In genomic region chr17:36104601-36105000, GRCh38 we compare ENCODE assay signal across 17 cellular contexts. TPM values are rescaled to one million over a fixed set of nuclear protein-coding genes. Genes with fewer than 3 reads are reported as not detected.
DNase-seq lines count a peak whose midpoint lies in the region; ATAC-seq and TF ChIP-seq lines count a peak whose summit lies in the region.
"Had no signal": no experiment of that assay in that cellular context is flagged by ENCODE, and none has a peak within 500 bp of the region (broad histone marks: within the 10 kb centered on the region; RNA-seq: fewer than 3 reads in every experiment).

No MANE protein-coding gene starts in this region.

- peaks cover 0 to 5% (median 0%) of the 10 kb centered on the region in 11 experiments; a peak in 1 of 22 replicates for H3K36me3 ChIP-seq in BLaER1 treated with 17β-estradiol and CSF1 and Interleukin-3, amounts not matched to agents 10 nM and 100 nM
- H3K36me3 ChIP-seq in mucosa of descending colon (ENCODE audit: low read depth) = no peaks in the 10 kb centered on the region
- H3K36me3 ChIP-seq in trophoblast cell (ENCODE audit: control insufficient read depth in 1 of 2, insufficient read depth in 2 of 2, low read length in 2 of 2) = no peaks in the 10 kb centered on the region
- H3K36me3 ChIP-seq: adrenal gland, neural progenitor cell, SJCRH30 had no signal

- H3K18ac ChIP-seq in trophoblast cell (ENCODE audit: low read length) = no peak overlapping the region

- H3K4me3 ChIP-seq in BLaER1 treated with 17β-estradiol and CSF1 and Interleukin-3, amounts not matched to agents 10 nM and 100 nM = peak overlapping the region in 9 of 10 experiments; percentile 23 to 59 (median 41); a peak in 15 of 20 replicates
- H3K4me3 ChIP-seq in GM08714 (ENCODE audit: low read length) (peak overlapping the region; percentile 25; the same call in 1 of the 2 replicates), mucosa of descending colon (no peak overlapping the region), trophoblast cell (ENCODE audit: low read depth, low read length) (no peak overlapping the region)
- H3K4me3 ChIP-seq: adrenal gland, neural progenitor cell, SJCRH30, testis had no signal

- H3K27ac ChIP-seq in BLaER1 treated with 17β-estradiol and CSF1 and Interleukin-3, amounts not matched to agents 10 nM and 100 nM = peak overlapping the region; percentile 64 to 88 (median 74)
- H3K27ac ChIP-seq in trophoblast cell (ENCODE audit: low read depth, low read length) = no peak overlapping the region
- H3K27ac ChIP-seq: adrenal gland, neural progenitor cell, SJCRH30, testis had no signal

- H3K27ac Mint-ChIP-seq in activated T-helper 1 cell treated with anti-CD3 and anti-CD28 coated beads, Interleukin-12 subunit alpha, Interleukin-12 subunit beta, Interleukin-2, Interleukin-4 antibody, amounts not matched to agents 30 ng/mL and 10 ng/mL and 1 ng/mL, durations not matched to agents 14 hours and 24 hours and 36 hours = peak overlapping the region; percentile 89
- H3K27ac Mint-ChIP-seq: neural progenitor cell had no signal

- no peak overlapping the region for H2BK12ac ChIP-seq in trophoblast cell (ENCODE audit: low read length)

- H4K91ac ChIP-seq in trophoblast cell (ENCODE audit: low read depth, low read length) = no peak overlapping the region

- no peaks in the 10 kb centered on the region for H3K9me3 ChIP-seq in BLaER1 treated with 17β-estradiol and CSF1 and Interleukin-3, amounts not matched to agents 10 nM and 100 nM (replicated peaks in 1 of 11)
- H3K9me3 ChIP-seq in mucosa of descending colon = no peaks in the 10 kb centered on the region
- H3K9me3 ChIP-seq in trophoblast cell (ENCODE audit: insufficient read depth, low read depth, low read length) = no peaks in the 10 kb centered on the region
- H3K9me3 ChIP-seq: adrenal gland, SJCRH30, testis had no signal

- no peaks in the 10 kb centered on the region for H3K79me2 ChIP-seq in trophoblast cell (ENCODE audit: control insufficient read depth, insufficient read depth, low read length, poor library complexity)

- H3K4me2 ChIP-seq in BLaER1 treated with 17β-estradiol and CSF1 and Interleukin-3, amounts not matched to agents 10 nM and 100 nM = peak overlapping the region; percentile 77 to 95 (median 85)
- H3K4me2 ChIP-seq in trophoblast cell (ENCODE audit: low read length) = no peak overlapping the region
- H3K4me2 ChIP-seq: neural progenitor cell had no signal

- no peaks in the 10 kb centered on the region for H3K79me1 ChIP-seq in trophoblast cell (ENCODE audit: low read length)

- no peak overlapping the region for H2BK120ac ChIP-seq in trophoblast cell (ENCODE audit: insufficient read depth, low read length, poor library complexity)

- no peak for TF ChIP-seq CTCF in mucosa of descending colon (IDR thresholded peaks at IDR 0.05)

- H3K23ac ChIP-seq in trophoblast cell (ENCODE audit: low read length) = no peak overlapping the region

- H3K4me1 ChIP-seq in BLaER1 treated with 17β-estradiol and CSF1 and Interleukin-3, amounts not matched to agents 10 nM and 100 nM = peaks cover 45 to 82% (median 68%) of the 10 kb centered on the region in 10 experiments
- H3K4me1 ChIP-seq in mucosa of descending colon (ENCODE audit: low read depth) = no peaks in the 10 kb centered on the region
- no peaks in the 10 kb centered on the region for H3K4me1 ChIP-seq in trophoblast cell (ENCODE audit: control insufficient read depth in 1 of 2, insufficient read depth in 2 of 2, low read length in 2 of 2)
- H3K4me1 ChIP-seq: adrenal gland, neural progenitor cell, SJCRH30, testis had no signal

- no peak overlapping the region for H4K12ac ChIP-seq in trophoblast cell (ENCODE audit: low read depth, low read length)

- H2AFZ ChIP-seq in trophoblast cell (ENCODE audit: insufficient read depth, low read length, poor library complexity) = no peak overlapping the region
- H2AFZ ChIP-seq: neural progenitor cell had no signal

- no peaks in the 10 kb centered on the region for H3K27me3 ChIP-seq in BLaER1 treated with 17β-estradiol and CSF1 and Interleukin-3, amounts not matched to agents 10 nM and 100 nM
- no peaks in the 10 kb centered on the region for H3K27me3 ChIP-seq in trophoblast cell (ENCODE audit: insufficient read depth, low read length)
- H3K27me3 ChIP-seq: adrenal gland, neural progenitor cell, testis had no signal

- no peak overlapping the region for H4K8ac ChIP-seq in trophoblast cell (ENCODE audit: low read depth, low read length)

- H3K36me3 Mint-ChIP-seq in activated T-helper 1 cell treated with anti-CD3 and anti-CD28 coated beads, Interleukin-12 subunit alpha, Interleukin-12 subunit beta, Interleukin-2, Interleukin-4 antibody, amounts not matched to agents 30 ng/mL and 10 ng/mL and 1 ng/mL, durations not matched to agents 14 hours and 24 hours and 36 hours (ENCODE audit: low read depth) = peaks cover 8% of the 10 kb centered on the region
- H3K36me3 Mint-ChIP-seq: neural progenitor cell had no signal

- WGBS in trophoblast cell (ENCODE audit: extremely low coverage, insufficient coverage, insufficient read length) = no CpG with 5 or more reads among the region's 4 CpGs

- intact Hi-C loops in activated T-helper 1 cell treated with anti-CD3 and anti-CD28 coated beads, Interleukin-12 subunit alpha, Interleukin-12 subunit beta, Interleukin-2, Interleukin-4 antibody, amounts not matched to agents 30 ng/mL and 10 ng/mL and 1 ng/mL, durations not matched to agents 14 hours and 24 hours and 36 hours (cut with micrococcal nuclease) = no loop called here
- intact Hi-C loops in mucosa of descending colon (cut with DNase I, micrococcal nuclease) = no loop called here

- H3K9ac ChIP-seq in BLaER1 treated with 17β-estradiol and CSF1 and Interleukin-3, amounts not matched to agents 10 nM and 100 nM = peak overlapping the region; percentile 43 to 81 (median 72); a peak in 21 of 22 replicates
- H3K9ac ChIP-seq in trophoblast cell (ENCODE audit: low read length) = no peak overlapping the region
- H3K9ac ChIP-seq: neural progenitor cell had no signal

- no peak overlapping the region for H2BK5ac ChIP-seq in trophoblast cell (ENCODE audit: low read depth, low read length, poor library complexity)

- H3K14ac ChIP-seq in trophoblast cell (ENCODE audit: low read length) = no peak overlapping the region

- ATAC-seq in mucosa of descending colon (peak; percentile 16), GM18519 (IDR thresholded peaks at IDR 0.05; ENCODE audit: low FRiP score, unreplicated experiment) (no peak)

- H3K27me3 Mint-ChIP-seq in activated T-helper 1 cell treated with anti-CD3 and anti-CD28 coated beads, Interleukin-12 subunit alpha, Interleukin-12 subunit beta, Interleukin-2, Interleukin-4 antibody, amounts not matched to agents 30 ng/mL and 10 ng/mL and 1 ng/mL, durations not matched to agents 14 hours and 24 hours and 36 hours (ENCODE audit: insufficient read depth) = peaks cover 11% of the 10 kb centered on the region

- no peak for DNase-seq in activated T-helper 1 cell treated with anti-CD3 and anti-CD28 coated beads, Interleukin-12 subunit alpha, Interleukin-12 subunit beta, Interleukin-2, Interleukin-4 antibody, amounts not matched to agents 30 ng/mL and 10 ng/mL and 1 ng/mL, durations not matched to agents 14 hours and 24 hours and 36 hours (ENCODE audit: low spot score)
- no peak for DNase-seq in mucosa of descending colon
- no peak for DNase-seq in stimulated activated CD4-positive, alpha-beta T cell treated with anti-CD3 and anti-CD28 coated beads, Interleukin-15, amount 100 ng/mL, for 24 hours
- no peak for DNase-seq in trophoblast cell
- DNase-seq in NCI-H2227 treated with DMSO at 0.1 percent for 48 hours (lab: John Stamatoyannopoulos, UW) = no peak
- DNase-seq: adrenal gland; effector CD8-positive, alpha-beta T cell; NCI-H1436; NCI-H226; retina; SJCRH30; testis had no signal

- H4K20me1 ChIP-seq in BLaER1 treated with 17β-estradiol and CSF1 and Interleukin-3, amounts not matched to agents 10 nM and 100 nM = no peaks in the 10 kb centered on the region

- peak overlapping the region; percentile 88 for H3K4me3 Mint-ChIP-seq in activated T-helper 1 cell treated with anti-CD3 and anti-CD28 coated beads, Interleukin-12 subunit alpha, Interleukin-12 subunit beta, Interleukin-2, Interleukin-4 antibody, amounts not matched to agents 30 ng/mL and 10 ng/mL and 1 ng/mL, durations not matched to agents 14 hours and 24 hours and 36 hours
- H3K4me3 Mint-ChIP-seq: neural progenitor cell had no signal

- no peaks in the 10 kb centered on the region for H3K9me3 Mint-ChIP-seq in activated T-helper 1 cell treated with anti-CD3 and anti-CD28 coated beads, Interleukin-12 subunit alpha, Interleukin-12 subunit beta, Interleukin-2, Interleukin-4 antibody, amounts not matched to agents 30 ng/mL and 10 ng/mL and 1 ng/mL, durations not matched to agents 14 hours and 24 hours and 36 hours
- H3K9me3 Mint-ChIP-seq: neural progenitor cell had no signal

- no peak overlapping the region for H3K4ac ChIP-seq in trophoblast cell (ENCODE audit: low read depth, low read length)

- peaks cover 35% of the 10 kb centered on the region for H3K4me1 Mint-ChIP-seq in activated T-helper 1 cell treated with anti-CD3 and anti-CD28 coated beads, Interleukin-12 subunit alpha, Interleukin-12 subunit beta, Interleukin-2, Interleukin-4 antibody, amounts not matched to agents 30 ng/mL and 10 ng/mL and 1 ng/mL, durations not matched to agents 14 hours and 24 hours and 36 hours (ENCODE audit: low read depth)
- H3K4me1 Mint-ChIP-seq: neural progenitor cell had no signal

- no peak overlapping the region for H2AK5ac ChIP-seq in trophoblast cell (ENCODE audit: low read length)

RNA-seq across cellular contexts. Expression of gene CCL4, which starts 1.0 kb away (rescaled TPM):
- total RNA-seq in activated T-helper 1 cell treated with anti-CD3 and anti-CD28 coated beads, Interleukin-12 subunit alpha, Interleukin-12 subunit beta, Interleukin-2, Interleukin-4 antibody, amounts not matched to agents 30 ng/mL and 10 ng/mL and 1 ng/mL, durations not matched to agents 14 hours and 24 hours and 36 hours = 1,230 and 1,243 TPM in 2 replicates
- 1 to 10 TPM; 3.7 to 8.8 (median 4.1) TPM for total RNA-seq in mucosa of descending colon
- not detected in 2 replicates for polyA plus RNA-seq in trophoblast cell (2013)
- total RNA-seq: lung microvascular endothelial cell, SJCRH30 had no signal

RNA-seq across cellular contexts. Expression of gene CCL3, which starts 14.7 kb away (rescaled TPM):
- total RNA-seq in activated T-helper 1 cell treated with anti-CD3 and anti-CD28 coated beads, Interleukin-12 subunit alpha, Interleukin-12 subunit beta, Interleukin-2, Interleukin-4 antibody, amounts not matched to agents 30 ng/mL and 10 ng/mL and 1 ng/mL, durations not matched to agents 14 hours and 24 hours and 36 hours = 1,244 and 1,261 TPM in 2 replicates
- 1 to 10 TPM; 1.5 to 4.3 (median 4.1) TPM for total RNA-seq in mucosa of descending colon
- not detected in 2 replicates for polyA plus RNA-seq in trophoblast cell (2013)
- total RNA-seq: lung microvascular endothelial cell, SJCRH30 had no signal

RNA-seq across cellular contexts. Expression of gene CCL18, which starts 40.5 kb away (rescaled TPM):
- total RNA-seq in activated T-helper 1 cell treated with anti-CD3 and anti-CD28 coated beads, Interleukin-12 subunit alpha, Interleukin-12 subunit beta, Interleukin-2, Interleukin-4 antibody, amounts not matched to agents 30 ng/mL and 10 ng/mL and 1 ng/mL, durations not matched to agents 14 hours and 24 hours and 36 hours = not detected in 2 replicates
- total RNA-seq in mucosa of descending colon = 1 to 10 TPM; 1.0 to 7.3 (median 2.3) TPM
- not detected in 2 replicates for polyA plus RNA-seq in trophoblast cell (2013)
- total RNA-seq: lung microvascular endothelial cell, SJCRH30 had no signal

Comparison
In these comparisons a context has a peak if more than half of its experiments do, and no peak if none do; other contexts are left out.
1. H3K4me3 ChIP-seq: peak in BLaER1 treated with 17β-estradiol and CSF1 and Interleukin-3, amounts not matched to agents 10 nM and 100 nM (9 of 10) and GM08714 (single experiment); none in mucosa of descending colon (single experiment) and trophoblast cell (single experiment).
2. RNA of gene CCL4, which starts 1.0 kb away (total RNA-seq): 1,230 to 1,243 TPM in activated T-helper 1 cell treated with anti-CD3 and anti-CD28 coated beads, Interleukin-12 subunit alpha, Interleukin-12 subunit beta, Interleukin-2, Interleukin-4 antibody, amounts not matched to agents 30 ng/mL and 10 ng/mL and 1 ng/mL, durations not matched to agents 14 hours and 24 hours and 36 hours; 3.7 to 8.8 TPM in mucosa of descending colon; every median in the first group is over 100 times any median in the second.
3. RNA of gene CCL3, which starts 14.7 kb away (total RNA-seq): 1,244 to 1,261 TPM in activated T-helper 1 cell treated with anti-CD3 and anti-CD28 coated beads, Interleukin-12 subunit alpha, Interleukin-12 subunit beta, Interleukin-2, Interleukin-4 antibody, amounts not matched to agents 30 ng/mL and 10 ng/mL and 1 ng/mL, durations not matched to agents 14 hours and 24 hours and 36 hours; 1.5 to 4.3 TPM in mucosa of descending colon; every median in the first group is over 100 times any median in the second.